ENCODE assay signal across 1 cellular context in genomic region chr1:155086856-155087535, GRCh38.
TF ChIP-seq lines count a peak whose summit lies in the region.

No MANE protein-coding gene starts in this region.

TF ChIP-seq in HEK293, 187 proteins besides CTCF, POLR2A, EP300 and RAD21 (continued from another document):
- TF ChIP-seq ATF2 (tag by site-specific recombination; IDR thresholded peaks at IDR 0.05; ENCODE audit: low read depth) (no peak), KLF1 (tag by site-specific recombination; IDR thresholded peaks at IDR 0.05) (no peak), YY2 (tag by site-specific recombination; IDR thresholded peaks at IDR 0.05) (no peak), INSM2 (tag by site-specific recombination; IDR thresholded peaks at IDR 0.05) (no peak), ZBTB1 (tag by site-specific recombination; IDR thresholded peaks at IDR 0.05) (no peak), WT1 (tag by site-specific recombination; IDR thresholded peaks at IDR 0.05) (peak; percentile 46; the same call in 1 of the 2 replicates), ZNF202 (tag by site-specific recombination; IDR thresholded peaks at IDR 0.05; ENCODE audit: borderline replicate concordance) (no peak), ZNF837 (tag by site-specific recombination; IDR thresholded peaks at IDR 0.05) (no peak), ZNF629 (tag by site-specific recombination; IDR thresholded peaks at IDR 0.05) (no peak), ZNF394 (tag by site-specific recombination; IDR thresholded peaks at IDR 0.05; ENCODE audit: borderline replicate concordance) (no peak), HOXD13 (CRISPR knock-in tag; IDR thresholded peaks at IDR 0.05; ENCODE audit: borderline replicate concordance) (no peak), ZNF146 (tag by site-specific recombination; IDR thresholded peaks at IDR 0.05) (no peak), ZNF350 (tag by site-specific recombination; IDR thresholded peaks at IDR 0.05) (no peak), ZNF214 (tag by site-specific recombination; IDR thresholded peaks at IDR 0.05; ENCODE audit: borderline replicate concordance) (no peak), ZFP37 (tag by site-specific recombination; IDR thresholded peaks at IDR 0.05) (no peak), ZNF292 (tag by site-specific recombination; IDR thresholded peaks at IDR 0.05; ENCODE audit: borderline replicate concordance, low read depth) (no peak), PATZ1 (tag by site-specific recombination; IDR thresholded peaks at IDR 0.05) (peak; percentile 29; the same call in 1 of the 2 replicates), ZFHX2 (tag by site-specific recombination; conservative IDR thresholded peaks at IDR 0.05) (peak; percentile 61), GLIS1 (tag by site-specific recombination; IDR thresholded peaks at IDR 0.05) (0 out of 2 replicates have a peak, but pooled peaks have one; percentile 29), KLF17 (tag by site-specific recombination; IDR thresholded peaks at IDR 0.05) (no peak), ZIC2 (tag by site-specific recombination; IDR thresholded peaks at IDR 0.05) (peak; percentile 18; the same call in 1 of the 2 replicates), ZNF324 (tag by site-specific recombination; IDR thresholded peaks at IDR 0.05) (no peak), ZNF23 (tag by site-specific recombination; IDR thresholded peaks at IDR 0.05; ENCODE audit: borderline replicate concordance) (no peak), ZNF274 (IDR thresholded peaks at IDR 0.05; ENCODE audit: low read length) (no peak), ZNF274 (tag by site-specific recombination; IDR thresholded peaks at IDR 0.05; ENCODE audit: borderline replicate concordance) (no peak), ZNF544 (tag by site-specific recombination; IDR thresholded peaks at IDR 0.05) (no peak), ZNF623 (tag by site-specific recombination; IDR thresholded peaks at IDR 0.05) (no peak), ZNF223 (tag by site-specific recombination; IDR thresholded peaks at IDR 0.05) (no peak), SCRT1 (tag by site-specific recombination; IDR thresholded peaks at IDR 0.05; ENCODE audit: borderline replicate concordance) (no peak), ZNF433 (tag by site-specific recombination; IDR thresholded peaks at IDR 0.05; ENCODE audit: low read depth) (no peak), ZXDB (tag by site-specific recombination; IDR thresholded peaks at IDR 0.05) (no peak), ZFP41 (tag by site-specific recombination; IDR thresholded peaks at IDR 0.05; ENCODE audit: borderline replicate concordance) (no peak), KLF8 (tag by site-specific recombination; IDR thresholded peaks at IDR 0.05) (no peak), EGR2 (tag by site-specific recombination; IDR thresholded peaks at IDR 0.05; ENCODE audit: low read depth) (no peak), ZNF530 (tag by site-specific recombination; IDR thresholded peaks at IDR 0.05; ENCODE audit: low read depth) (no peak), GFI1B (tag by site-specific recombination; IDR thresholded peaks at IDR 0.05) (no peak), HIC1 (tag by site-specific recombination; IDR thresholded peaks at IDR 0.05) (peak; percentile 36; the same call in 1 of the 2 replicates), ZNF157 (tag by site-specific recombination; IDR thresholded peaks at IDR 0.05) (no peak), ZBTB6 (tag by site-specific recombination; IDR thresholded peaks at IDR 0.05) (no peak), ZNF2 (tag by site-specific recombination; IDR thresholded peaks at IDR 0.05) (no peak), ZNF561 (tag by site-specific recombination; IDR thresholded peaks at IDR 0.05; ENCODE audit: borderline replicate concordance) (no peak), ZNF132 (tag by site-specific recombination; IDR thresholded peaks at IDR 0.05; ENCODE audit: borderline replicate concordance) (no peak), RBAK (tag by site-specific recombination; IDR thresholded peaks at IDR 0.05) (no peak), ZNF341 (tag by site-specific recombination; IDR thresholded peaks at IDR 0.05; ENCODE audit: low read depth) (no peak), ZBTB7A (tag by site-specific recombination; IDR thresholded peaks at IDR 0.05; ENCODE audit: low read depth) (no peak), ZBTB20 (tag by site-specific recombination; IDR thresholded peaks at IDR 0.05) (no peak), ZNF514 (tag by site-specific recombination; IDR thresholded peaks at IDR 0.05) (no peak), ZNF473 (tag by site-specific recombination; IDR thresholded peaks at IDR 0.05) (no peak), PBX3 (CRISPR knock-in tag; IDR thresholded peaks at IDR 0.05) (no peak)
